In the genomic region with DNA sequence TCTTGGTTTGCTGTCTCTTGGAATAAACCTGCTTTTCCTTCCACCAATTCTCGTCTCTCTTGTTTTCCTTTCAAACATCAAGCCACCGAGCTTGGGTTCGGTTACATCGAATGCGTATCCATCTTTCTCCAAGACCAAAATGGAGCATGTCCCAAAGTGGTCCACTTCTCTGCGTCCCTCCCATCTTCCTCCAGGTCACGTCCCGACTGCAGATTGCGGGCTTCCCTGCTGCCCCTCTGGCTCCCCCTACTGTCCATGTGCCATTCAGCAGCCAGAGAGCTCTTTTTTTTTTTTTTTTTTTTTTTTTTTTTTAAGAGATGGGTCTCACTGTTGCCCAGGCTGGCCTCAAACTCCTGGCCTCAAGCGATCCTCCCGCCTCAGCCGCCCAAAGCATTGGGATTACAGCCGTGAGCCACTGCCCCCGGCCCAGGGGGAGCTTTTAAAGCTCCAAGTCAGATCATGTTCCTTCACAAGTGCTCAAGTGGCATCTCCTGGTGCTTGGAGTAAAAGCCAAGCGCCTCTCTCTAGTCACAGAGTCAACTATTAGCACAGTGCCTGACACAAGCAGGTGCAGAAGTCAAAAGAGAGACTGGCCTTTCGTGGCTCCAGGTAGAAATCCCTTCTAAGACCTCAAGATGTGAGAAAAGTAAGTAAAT, we compare ENCODE assay signal across 8 cellular contexts. TPM values are rescaled to one million over a fixed set of nuclear protein-coding genes. Genes with fewer than 3 reads are reported as not detected.
DNase-seq lines count a peak whose midpoint lies in the region; ATAC-seq and TF ChIP-seq lines count a peak whose summit lies in the region.

No MANE protein-coding gene starts in this region.

- TF ChIP-seq EP300 in sigmoid colon (IDR thresholded peaks at IDR 0.05), result no peak

- H3K27me3 ChIP-seq in heart left ventricle (peaks cover 0 to 28% (median 2%) of the 10 kb centered on the region in 9 donors), sigmoid colon (peaks cover 0 to 13% (median 0%) of the 10 kb centered on the region in 3 donors)

- ATAC-seq in heart left ventricle (no peak), HG03565 (IDR thresholded peaks at IDR 0.05; ENCODE audit: unreplicated experiment) (no peak), HG02884 (IDR thresholded peaks at IDR 0.05; ENCODE audit: unreplicated experiment) (no peak)

- H3K27ac ChIP-seq in heart left ventricle (peak overlapping the region in 2 of 12 donors; percentile 18 to 43), sigmoid colon (no peak overlapping the region)

- intact Hi-C loops in heart left ventricle (cut with DNase I), result loop anchor here in 1 of 10 donors (10.0 kb wide), 1 partner anchor 55 kb away; no protein-coding TSS in a partner anchor
- intact Hi-C loops in sigmoid colon (cut with DNase I), result no loop called here

- TF ChIP-seq CTCF in heart left ventricle (IDR thresholded peaks at IDR 0.05), result peak; percentile 46 to 74 (median 60)
- peak; percentile 29 to 48 (median 39) for TF ChIP-seq CTCF in sigmoid colon (IDR thresholded peaks at IDR 0.05)

- no peak overlapping the region for H3K4me3 ChIP-seq in heart left ventricle
- no peak overlapping the region for H3K4me3 ChIP-seq in sigmoid colon

- TF ChIP-seq POLR2A in heart left ventricle (IDR thresholded peaks at IDR 0.05) (no peak), sigmoid colon (IDR thresholded peaks at IDR 0.05) (no peak)

- H3K36me3 ChIP-seq in heart left ventricle, result peaks cover 0 to 79% (median 11%) of the 10 kb centered on the region in 9 donors
- H3K36me3 ChIP-seq in sigmoid colon, result no peaks in the 10 kb centered on the region

- DNase-seq in DMS114 treated with DMSO at 0.1 percent for 48 hours (lab: John Stamatoyannopoulos, UW; ENCODE audit: unreplicated experiment), result peak; percentile 51
- DNase-seq in HuH-7.5 (ENCODE audit: low spot score), result peak; percentile 86
- DNase-seq in SKM-1 (lab: John Stamatoyannopoulos, UW; ENCODE audit: unreplicated experiment), result peak; percentile 29
- DNase-seq in activated naive CD4-positive, alpha-beta T cell treated with anti-CD3 and anti-CD28 coated beads, Interleukin-2, amount 50 U/mL, for 16 hours, result peak; percentile 67
- peak in 3 of 5 donors; percentile 60 to 64 (median 61) for DNase-seq in heart left ventricle
- DNase-seq in sigmoid colon, result peak; percentile 84

- 11 to 18% (median 16%) methylated on average over 16 of the region's 16 CpGs for WGBS in heart left ventricle, 4 donors
- WGBS in sigmoid colon, 2 donors, result 14% methylated on average over 16 of the region's 16 CpGs

- H3K4me1 ChIP-seq in heart left ventricle (peaks cover 0 to 29% (median under 1%) of the 10 kb centered on the region in 12 donors), sigmoid colon (no peaks in the 10 kb centered on the region)

- no peaks in the 10 kb centered on the region for H3K9me3 ChIP-seq in heart left ventricle
- no peaks in the 10 kb centered on the region for H3K9me3 ChIP-seq in sigmoid colon

RNA-seq across cellular contexts. Expression of gene COL5A3, which starts 10.0 kb away (rescaled TPM):
- total RNA-seq in heart left ventricle (10 to 100 TPM in 6 of 9 donors, 1 to 10 TPM in 3; 5.0 to 34.1 (median 11.6) TPM), sigmoid colon (10 to 100 TPM in 1 of 4 donors, 1 to 10 TPM in 3; 6.1 to 19.9 (median 8.5) TPM)
- polyA plus RNA-seq in heart left ventricle (10 to 100 TPM; 13.6 to 18.7 TPM), sigmoid colon (1 to 10 TPM in 2 of 3 donors, under 1 TPM in 1; 0.46 to 8.0 (median 3.0) TPM)

RNA-seq across cellular contexts. Expression of gene RDH8, which starts 13.0 kb away (rescaled TPM):
- total RNA-seq in heart left ventricle, result not detected
- polyA plus RNA-seq in heart left ventricle, result not detected
- not detected for total RNA-seq in sigmoid colon
- not detected for polyA plus RNA-seq in sigmoid colon

Comparison
In these comparisons a context has a peak if more than half of its experiments do, and no peak if none do; other contexts are left out.
1. DNase-seq: peak in every context shown above with its lines; median percentile 86 in HuH-7.5; 84 in sigmoid colon; 67 in activated naive CD4-positive, alpha-beta T cell treated with anti-CD3 and anti-CD28 coated beads, Interleukin-2, amount 50 U/mL, for 16 hours; 61 in heart left ventricle; 51 in DMS114 treated with DMSO at 0.1 percent for 48 hours; 29 in SKM-1.